Comparison of ENCODE assay signal across 1 cellular context in the genomic region with DNA sequence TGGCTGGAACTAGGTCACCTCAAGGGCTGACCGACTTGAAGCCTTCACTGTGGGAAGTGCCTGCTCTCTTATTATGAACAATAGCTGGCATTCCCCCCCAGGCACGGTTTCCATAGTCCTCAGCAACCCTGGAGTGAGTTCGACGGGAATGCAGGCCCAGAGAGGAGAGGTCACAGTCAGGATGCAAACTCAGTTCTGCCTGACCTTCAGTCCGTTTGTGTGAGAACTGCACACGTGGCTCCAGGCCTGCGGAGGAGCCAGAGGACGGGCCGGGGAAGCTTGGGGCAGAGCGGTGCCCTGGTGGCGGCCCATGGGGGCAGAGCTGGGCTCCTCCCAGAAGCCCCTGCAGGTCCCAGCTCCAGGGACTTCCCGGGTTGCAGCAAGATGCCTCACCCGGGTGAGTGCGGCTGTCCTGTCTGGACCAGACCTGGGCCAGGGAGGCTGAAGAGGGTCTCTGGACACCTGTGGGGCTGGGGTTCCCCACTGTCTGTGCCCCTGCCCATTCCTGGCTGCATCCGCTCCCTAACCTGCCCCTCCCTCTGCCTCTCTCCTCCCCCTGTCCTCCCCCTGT.
TF ChIP-seq lines count a peak whose summit lies in the region.

No MANE protein-coding gene starts in this region.

TF ChIP-seq in HepG2, 621 proteins besides CTCF, POLR2A, EP300 and RAD21 (continued from another document and continues in another):
- TF ChIP-seq, protein P1, sequence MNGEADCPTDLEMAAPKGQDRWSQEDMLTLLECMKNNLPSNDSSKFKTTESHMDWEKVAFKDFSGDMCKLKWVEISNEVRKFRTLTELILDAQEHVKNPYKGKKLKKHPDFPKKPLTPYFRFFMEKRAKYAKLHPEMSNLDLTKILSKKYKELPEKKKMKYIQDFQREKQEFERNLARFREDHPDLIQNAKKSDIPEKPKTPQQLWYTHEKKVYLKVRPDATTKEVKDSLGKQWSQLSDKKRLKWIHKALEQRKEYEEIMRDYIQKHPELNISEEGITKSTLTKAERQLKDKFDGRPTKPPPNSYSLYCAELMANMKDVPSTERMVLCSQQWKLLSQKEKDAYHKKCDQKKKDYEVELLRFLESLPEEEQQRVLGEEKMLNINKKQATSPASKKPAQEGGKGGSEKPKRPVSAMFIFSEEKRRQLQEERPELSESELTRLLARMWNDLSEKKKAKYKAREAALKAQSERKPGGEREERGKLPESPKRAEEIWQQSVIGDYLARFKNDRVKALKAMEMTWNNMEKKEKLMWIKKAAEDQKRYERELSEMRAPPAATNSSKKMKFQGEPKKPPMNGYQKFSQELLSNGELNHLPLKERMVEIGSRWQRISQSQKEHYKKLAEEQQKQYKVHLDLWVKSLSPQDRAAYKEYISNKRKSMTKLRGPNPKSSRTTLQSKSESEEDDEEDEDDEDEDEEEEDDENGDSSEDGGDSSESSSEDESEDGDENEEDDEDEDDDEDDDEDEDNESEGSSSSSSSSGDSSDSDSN (CRISPR knock-in tag; IDR thresholded peaks at IDR 0.05), result 0 out of 2 replicates have a peak, but pooled peaks have one; percentile 34
- TF ChIP-seq, protein P2, sequence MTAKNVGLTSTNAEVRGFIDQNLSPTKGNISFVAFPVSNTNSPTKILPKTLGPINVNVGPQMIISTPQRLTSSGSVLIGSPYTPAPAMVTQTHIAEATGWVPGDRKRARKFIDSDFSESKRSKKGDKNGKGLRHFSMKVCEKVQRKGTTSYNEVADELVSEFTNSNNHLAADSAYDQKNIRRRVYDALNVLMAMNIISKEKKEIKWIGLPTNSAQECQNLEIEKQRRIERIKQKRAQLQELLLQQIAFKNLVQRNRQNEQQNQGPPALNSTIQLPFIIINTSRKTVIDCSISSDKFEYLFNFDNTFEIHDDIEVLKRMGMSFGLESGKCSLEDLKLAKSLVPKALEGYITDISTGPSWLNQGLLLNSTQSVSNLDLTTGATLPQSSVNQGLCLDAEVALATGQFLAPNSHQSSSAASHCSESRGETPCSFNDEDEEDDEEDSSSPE (CRISPR knock-in tag; IDR thresholded peaks at IDR 0.05), result 0 out of 2 replicates have a peak, but pooled peaks have one; percentile 33
- TF ChIP-seq ZNF24 (IDR thresholded peaks at IDR 0.05) (no peak), MIXL1 (CRISPR knock-in tag; IDR thresholded peaks at IDR 0.05) (no peak), KLF16 (CRISPR knock-in tag; IDR thresholded peaks at IDR 0.05) (no peak), ZNF292 (CRISPR knock-in tag; IDR thresholded peaks at IDR 0.05; ENCODE audit: borderline replicate concordance, low read depth) (peak; percentile 40; the same call in 1 of the 2 replicates), ZNF558 (CRISPR knock-in tag; IDR thresholded peaks at IDR 0.05; ENCODE audit: borderline replicate concordance) (no peak), ZFP36L2 (CRISPR knock-in tag; IDR thresholded peaks at IDR 0.05) (no peak), ZNF143 (CRISPR knock-in tag; IDR thresholded peaks at IDR 0.05) (peak; percentile 54; the same call in 1 of the 2 replicates), HNF4A (CRISPR knock-in tag; IDR thresholded peaks at IDR 0.05) (0 out of 2 replicates have a peak, but pooled peaks have one; percentile 27), LCORL (IDR thresholded peaks at IDR 0.05) (no peak), LCORL (CRISPR knock-in tag; IDR thresholded peaks at IDR 0.05) (0 out of 2 replicates have a peak, but pooled peaks have one; percentile 36), ZBTB38 (CRISPR knock-in tag; IDR thresholded peaks at IDR 0.05) (0 out of 2 replicates have a peak, but pooled peaks have one; percentile 13)
- TF ChIP-seq, protein P3, sequence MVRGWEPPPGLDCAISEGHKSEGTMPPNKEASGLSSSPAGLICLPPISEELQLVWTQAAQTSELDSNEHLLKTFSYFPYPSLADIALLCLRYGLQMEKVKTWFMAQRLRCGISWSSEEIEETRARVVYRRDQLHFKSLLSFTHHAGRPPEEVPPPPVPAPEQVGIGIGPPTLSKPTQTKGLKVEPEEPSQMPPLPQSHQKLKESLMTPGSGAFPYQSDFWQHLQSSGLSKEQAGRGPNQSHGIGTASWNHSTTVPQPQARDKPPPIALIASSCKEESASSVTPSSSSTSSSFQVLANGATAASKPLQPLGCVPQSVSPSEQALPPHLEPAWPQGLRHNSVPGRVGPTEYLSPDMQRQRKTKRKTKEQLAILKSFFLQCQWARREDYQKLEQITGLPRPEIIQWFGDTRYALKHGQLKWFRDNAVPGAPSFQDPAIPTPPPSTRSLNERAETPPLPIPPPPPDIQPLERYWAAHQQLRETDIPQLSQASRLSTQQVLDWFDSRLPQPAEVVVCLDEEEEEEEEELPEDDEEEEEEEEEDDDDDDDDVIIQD (CRISPR knock-in tag; IDR thresholded peaks at IDR 0.05; ENCODE audit: low read depth), result no peak
- TF ChIP-seq, protein P4, sequence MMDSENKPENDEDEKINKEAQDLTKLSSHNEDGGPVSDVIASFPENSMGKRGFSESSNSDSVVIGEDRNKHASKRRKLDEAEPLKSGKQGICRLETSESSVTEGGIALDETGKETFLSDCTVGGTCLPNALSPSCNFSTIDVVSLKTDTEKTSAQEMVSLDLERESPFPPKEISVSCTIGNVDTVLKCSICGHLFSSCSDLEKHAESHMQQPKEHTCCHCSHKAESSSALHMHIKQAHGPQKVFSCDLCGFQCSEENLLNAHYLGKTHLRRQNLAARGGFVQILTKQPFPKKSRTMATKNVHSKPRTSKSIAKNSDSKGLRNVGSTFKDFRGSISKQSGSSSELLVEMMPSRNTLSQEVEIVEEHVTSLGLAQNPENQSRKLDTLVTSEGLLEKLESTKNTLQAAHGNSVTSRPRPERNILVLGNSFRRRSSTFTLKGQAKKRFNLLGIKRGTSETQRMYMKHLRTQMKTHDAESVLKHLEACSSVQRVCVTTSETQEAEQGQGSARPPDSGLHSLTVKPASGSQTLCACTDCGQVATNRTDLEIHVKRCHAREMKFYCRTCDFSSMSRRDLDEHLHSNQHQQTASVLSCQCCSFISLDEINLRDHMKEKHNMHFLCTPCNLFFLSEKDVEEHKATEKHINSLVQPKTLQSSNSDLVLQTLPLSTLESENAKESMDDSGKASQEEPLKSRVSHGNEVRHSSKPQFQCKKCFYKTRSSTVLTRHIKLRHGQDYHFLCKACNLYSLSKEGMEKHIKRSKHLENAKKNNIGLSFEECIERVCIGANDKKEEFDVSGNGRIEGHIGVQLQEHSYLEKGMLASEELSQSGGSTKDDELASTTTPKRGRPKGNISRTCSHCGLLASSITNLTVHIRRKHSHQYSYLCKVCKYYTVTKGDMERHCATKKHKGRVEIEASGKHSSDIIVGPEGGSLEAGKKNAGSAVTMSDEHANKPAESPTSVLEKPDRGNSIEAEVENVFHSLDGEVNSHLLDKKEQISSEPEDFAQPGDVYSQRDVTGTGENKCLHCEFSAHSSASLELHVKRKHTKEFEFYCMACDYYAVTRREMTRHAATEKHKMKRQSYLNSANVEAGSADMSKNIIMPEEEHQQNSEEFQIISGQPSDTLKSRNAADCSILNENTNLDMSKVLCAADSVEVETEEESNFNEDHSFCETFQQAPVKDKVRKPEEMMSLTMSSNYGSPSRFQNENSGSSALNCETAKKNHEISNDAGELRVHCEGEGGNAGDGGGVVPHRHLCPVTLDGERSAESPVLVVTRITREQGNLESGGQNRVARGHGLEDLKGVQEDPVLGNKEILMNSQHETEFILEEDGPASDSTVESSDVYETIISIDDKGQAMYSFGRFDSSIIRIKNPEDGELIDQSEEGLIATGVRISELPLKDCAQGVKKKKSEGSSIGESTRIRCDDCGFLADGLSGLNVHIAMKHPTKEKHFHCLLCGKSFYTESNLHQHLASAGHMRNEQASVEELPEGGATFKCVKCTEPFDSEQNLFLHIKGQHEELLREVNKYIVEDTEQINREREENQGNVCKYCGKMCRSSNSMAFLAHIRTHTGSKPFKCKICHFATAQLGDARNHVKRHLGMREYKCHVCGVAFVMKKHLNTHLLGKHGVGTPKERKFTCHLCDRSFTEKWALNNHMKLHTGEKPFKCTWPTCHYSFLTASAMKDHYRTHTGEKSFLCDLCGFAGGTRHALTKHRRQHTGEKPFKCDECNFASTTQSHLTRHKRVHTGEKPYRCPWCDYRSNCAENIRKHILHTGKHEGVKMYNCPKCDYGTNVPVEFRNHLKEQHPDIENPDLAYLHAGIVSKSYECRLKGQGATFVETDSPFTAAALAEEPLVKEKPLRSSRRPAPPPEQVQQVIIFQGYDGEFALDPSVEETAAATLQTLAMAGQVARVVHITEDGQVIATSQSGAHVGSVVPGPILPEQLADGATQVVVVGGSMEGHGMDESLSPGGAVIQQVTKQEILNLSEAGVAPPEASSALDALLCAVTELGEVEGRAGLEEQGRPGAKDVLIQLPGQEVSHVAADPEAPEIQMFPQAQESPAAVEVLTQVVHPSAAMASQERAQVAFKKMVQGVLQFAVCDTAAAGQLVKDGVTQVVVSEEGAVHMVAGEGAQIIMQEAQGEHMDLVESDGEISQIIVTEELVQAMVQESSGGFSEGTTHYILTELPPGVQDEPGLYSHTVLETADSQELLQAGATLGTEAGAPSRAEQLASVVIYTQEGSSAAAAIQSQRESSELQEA (CRISPR knock-in tag; IDR thresholded peaks at IDR 0.05; ENCODE audit: not compliant biosample characterization), result peak; percentile 99
- TF ChIP-seq, protein P5, sequence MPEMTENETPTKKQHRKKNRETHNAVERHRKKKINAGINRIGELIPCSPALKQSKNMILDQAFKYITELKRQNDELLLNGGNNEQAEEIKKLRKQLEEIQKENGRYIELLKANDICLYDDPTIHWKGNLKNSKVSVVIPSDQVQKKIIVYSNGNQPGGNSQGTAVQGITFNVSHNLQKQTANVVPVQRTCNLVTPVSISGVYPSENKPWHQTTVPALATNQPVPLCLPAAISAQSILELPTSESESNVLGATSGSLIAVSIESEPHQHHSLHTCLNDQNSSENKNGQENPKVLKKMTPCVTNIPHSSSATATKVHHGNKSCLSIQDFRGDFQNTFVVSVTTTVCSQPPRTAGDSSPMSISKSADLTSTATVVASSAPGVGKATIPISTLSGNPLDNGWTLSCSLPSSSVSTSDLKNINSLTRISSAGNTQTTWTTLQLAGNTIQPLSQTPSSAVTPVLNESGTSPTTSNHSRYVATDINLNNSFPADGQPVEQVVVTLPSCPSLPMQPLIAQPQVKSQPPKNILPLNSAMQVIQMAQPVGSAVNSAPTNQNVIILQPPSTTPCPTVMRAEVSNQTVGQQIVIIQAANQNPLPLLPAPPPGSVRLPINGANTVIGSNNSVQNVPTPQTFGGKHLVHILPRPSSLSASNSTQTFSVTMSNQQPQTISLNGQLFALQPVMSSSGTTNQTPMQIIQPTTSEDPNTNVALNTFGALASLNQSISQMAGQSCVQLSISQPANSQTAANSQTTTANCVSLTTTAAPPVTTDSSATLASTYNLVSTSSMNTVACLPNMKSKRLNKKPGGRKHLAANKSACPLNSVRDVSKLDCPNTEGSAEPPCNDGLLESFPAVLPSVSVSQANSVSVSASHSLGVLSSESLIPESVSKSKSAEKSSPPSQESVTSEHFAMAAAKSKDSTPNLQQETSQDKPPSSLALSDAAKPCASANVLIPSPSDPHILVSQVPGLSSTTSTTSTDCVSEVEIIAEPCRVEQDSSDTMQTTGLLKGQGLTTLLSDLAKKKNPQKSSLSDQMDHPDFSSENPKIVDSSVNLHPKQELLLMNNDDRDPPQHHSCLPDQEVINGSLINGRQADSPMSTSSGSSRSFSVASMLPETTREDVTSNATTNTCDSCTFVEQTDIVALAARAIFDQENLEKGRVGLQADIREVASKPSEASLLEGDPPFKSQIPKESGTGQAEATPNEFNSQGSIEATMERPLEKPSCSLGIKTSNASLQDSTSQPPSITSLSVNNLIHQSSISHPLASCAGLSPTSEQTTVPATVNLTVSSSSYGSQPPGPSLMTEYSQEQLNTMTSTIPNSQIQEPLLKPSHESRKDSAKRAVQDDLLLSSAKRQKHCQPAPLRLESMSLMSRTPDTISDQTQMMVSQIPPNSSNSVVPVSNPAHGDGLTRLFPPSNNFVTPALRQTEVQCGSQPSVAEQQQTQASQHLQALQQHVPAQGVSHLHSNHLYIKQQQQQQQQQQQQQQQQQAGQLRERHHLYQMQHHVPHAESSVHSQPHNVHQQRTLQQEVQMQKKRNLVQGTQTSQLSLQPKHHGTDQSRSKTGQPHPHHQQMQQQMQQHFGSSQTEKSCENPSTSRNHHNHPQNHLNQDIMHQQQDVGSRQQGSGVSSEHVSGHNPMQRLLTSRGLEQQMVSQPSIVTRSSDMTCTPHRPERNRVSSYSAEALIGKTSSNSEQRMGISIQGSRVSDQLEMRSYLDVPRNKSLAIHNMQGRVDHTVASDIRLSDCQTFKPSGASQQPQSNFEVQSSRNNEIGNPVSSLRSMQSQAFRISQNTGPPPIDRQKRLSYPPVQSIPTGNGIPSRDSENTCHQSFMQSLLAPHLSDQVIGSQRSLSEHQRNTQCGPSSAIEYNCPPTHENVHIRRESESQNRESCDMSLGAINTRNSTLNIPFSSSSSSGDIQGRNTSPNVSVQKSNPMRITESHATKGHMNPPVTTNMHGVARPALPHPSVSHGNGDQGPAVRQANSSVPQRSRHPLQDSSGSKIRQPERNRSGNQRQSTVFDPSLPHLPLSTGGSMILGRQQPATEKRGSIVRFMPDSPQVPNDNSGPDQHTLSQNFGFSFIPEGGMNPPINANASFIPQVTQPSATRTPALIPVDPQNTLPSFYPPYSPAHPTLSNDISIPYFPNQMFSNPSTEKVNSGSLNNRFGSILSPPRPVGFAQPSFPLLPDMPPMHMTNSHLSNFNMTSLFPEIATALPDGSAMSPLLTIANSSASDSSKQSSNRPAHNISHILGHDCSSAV (CRISPR knock-in tag; IDR thresholded peaks at IDR 0.05; ENCODE audit: borderline replicate concordance), result no peak
- TF ChIP-seq, protein P6, sequence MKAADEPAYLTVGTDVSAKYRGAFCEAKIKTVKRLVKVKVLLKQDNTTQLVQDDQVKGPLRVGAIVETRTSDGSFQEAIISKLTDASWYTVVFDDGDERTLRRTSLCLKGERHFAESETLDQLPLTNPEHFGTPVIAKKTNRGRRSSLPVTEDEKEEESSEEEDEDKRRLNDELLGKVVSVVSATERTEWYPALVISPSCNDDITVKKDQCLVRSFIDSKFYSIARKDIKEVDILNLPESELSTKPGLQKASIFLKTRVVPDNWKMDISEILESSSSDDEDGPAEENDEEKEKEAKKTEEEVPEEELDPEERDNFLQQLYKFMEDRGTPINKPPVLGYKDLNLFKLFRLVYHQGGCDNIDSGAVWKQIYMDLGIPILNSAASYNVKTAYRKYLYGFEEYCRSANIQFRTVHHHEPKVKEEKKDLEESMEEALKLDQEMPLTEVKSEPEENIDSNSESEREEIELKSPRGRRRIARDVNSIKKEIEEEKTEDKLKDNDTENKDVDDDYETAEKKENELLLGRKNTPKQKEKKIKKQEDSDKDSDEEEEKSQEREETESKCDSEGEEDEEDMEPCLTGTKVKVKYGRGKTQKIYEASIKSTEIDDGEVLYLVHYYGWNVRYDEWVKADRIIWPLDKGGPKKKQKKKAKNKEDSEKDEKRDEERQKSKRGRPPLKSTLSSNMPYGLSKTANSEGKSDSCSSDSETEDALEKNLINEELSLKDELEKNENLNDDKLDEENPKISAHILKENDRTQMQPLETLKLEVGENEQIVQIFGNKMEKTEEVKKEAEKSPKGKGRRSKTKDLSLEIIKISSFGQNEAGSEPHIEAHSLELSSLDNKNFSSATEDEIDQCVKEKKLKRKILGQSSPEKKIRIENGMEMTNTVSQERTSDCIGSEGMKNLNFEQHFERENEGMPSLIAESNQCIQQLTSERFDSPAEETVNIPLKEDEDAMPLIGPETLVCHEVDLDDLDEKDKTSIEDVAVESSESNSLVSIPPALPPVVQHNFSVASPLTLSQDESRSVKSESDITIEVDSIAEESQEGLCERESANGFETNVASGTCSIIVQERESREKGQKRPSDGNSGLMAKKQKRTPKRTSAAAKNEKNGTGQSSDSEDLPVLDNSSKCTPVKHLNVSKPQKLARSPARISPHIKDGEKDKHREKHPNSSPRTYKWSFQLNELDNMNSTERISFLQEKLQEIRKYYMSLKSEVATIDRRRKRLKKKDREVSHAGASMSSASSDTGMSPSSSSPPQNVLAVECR (CRISPR knock-in tag; IDR thresholded peaks at IDR 0.05; ENCODE audit: borderline replicate concordance), result peak; percentile 31; the same call in 1 of the 2 replicates
